In genomic region chr17:62819511-62820221, GRCh38 we compare ENCODE assay signal across 8 cellular contexts. TPM values are rescaled to one million over a fixed set of nuclear protein-coding genes. Genes with fewer than 3 reads are reported as not detected.
DNase-seq lines count a peak whose midpoint lies in the region; ATAC-seq and TF ChIP-seq lines count a peak whose summit lies in the region.

No MANE protein-coding gene starts in this region.

- H3K4me3 ChIP-seq in WI38 (ENCODE audit: low read depth, low read length) = peak overlapping the region; percentile 51
- H3K4me3 ChIP-seq in skeletal muscle tissue (ENCODE audit: low read length in 3 of 3) = peak overlapping the region in 1 of 3 donors; percentile 14

- no peak overlapping the region for H3K27ac Mint-ChIP-seq in activated CD4-positive, alpha-beta T cell treated with anti-CD3 and anti-CD28 coated beads for 36 hours
- H3K27ac Mint-ChIP-seq in activated CD4-positive, alpha-beta T cell treated with anti-CD3 and anti-CD28 coated beads, Interleukin-2, amount 10 ng/mL, durations not matched to agents 24 days and 14 days = no peak overlapping the region
- H3K27ac Mint-ChIP-seq in stimulated activated naive B cell treated with anti-CD40 and anti-IgM and Interleukin-4, amounts not matched to agents 10 μg/mL and 1 μg/mL and 100 μg/mL, for 72 hours = no peak overlapping the region

- H3K4me1 Mint-ChIP-seq in activated CD4-positive, alpha-beta T cell treated with anti-CD3 and anti-CD28 coated beads for 36 hours = peaks cover 7% of the 10 kb centered on the region
- peaks cover 1% of the 10 kb centered on the region for H3K4me1 Mint-ChIP-seq in activated CD4-positive, alpha-beta T cell treated with anti-CD3 and anti-CD28 coated beads, Interleukin-2, amount 10 ng/mL, durations not matched to agents 24 days and 14 days
- peaks cover 4 to 8% of the 10 kb centered on the region in 2 donors for H3K4me1 Mint-ChIP-seq in stimulated activated naive B cell treated with anti-CD40 and anti-IgM and Interleukin-4, amounts not matched to agents 10 μg/mL and 1 μg/mL and 100 μg/mL, for 72 hours

- intact Hi-C loops in activated CD4-positive, alpha-beta T cell treated with anti-CD3 and anti-CD28 coated beads for 36 hours (cut with DNase I, micrococcal nuclease) = no loop called here
- intact Hi-C loops in activated CD4-positive, alpha-beta T cell treated with anti-CD3 and anti-CD28 coated beads, Interleukin-2, amount 10 ng/mL, durations not matched to agents 24 days and 14 days (cut with micrococcal nuclease) = no loop called here

- DNase-seq in activated CD4-positive, alpha-beta T cell treated with anti-CD3 and anti-CD28 coated beads for 36 hours = peak; percentile 9
- no peak for DNase-seq in activated CD4-positive, alpha-beta T cell treated with anti-CD3 and anti-CD28 coated beads, Interleukin-2, amount 10 ng/mL, durations not matched to agents 24 days and 14 days
- DNase-seq in hepatic stellate cell (ENCODE audit: low spot score) = peak; percentile 88
- no peak for DNase-seq in stimulated activated naive B cell treated with anti-CD40 and anti-IgM and Interleukin-4, amounts not matched to agents 10 μg/mL and 1 μg/mL and 100 μg/mL, for 72 hours

- no peaks in the 10 kb centered on the region for H3K36me3 ChIP-seq in skeletal muscle tissue (ENCODE audit: control insufficient read depth in 3 of 3, insufficient read depth in 3 of 3, low read length in 3 of 3)

- H3K27me3 Mint-ChIP-seq in activated CD4-positive, alpha-beta T cell treated with anti-CD3 and anti-CD28 coated beads for 36 hours = peaks cover 17% of the 10 kb centered on the region
- H3K27me3 Mint-ChIP-seq in activated CD4-positive, alpha-beta T cell treated with anti-CD3 and anti-CD28 coated beads, Interleukin-2, amount 10 ng/mL, durations not matched to agents 24 days and 14 days = peaks cover 8% of the 10 kb centered on the region
- peaks cover 10 to 17% of the 10 kb centered on the region in 2 donors for H3K27me3 Mint-ChIP-seq in stimulated activated naive B cell treated with anti-CD40 and anti-IgM and Interleukin-4, amounts not matched to agents 10 μg/mL and 1 μg/mL and 100 μg/mL, for 72 hours

- ATAC-seq in activated CD4-positive, alpha-beta T cell treated with anti-CD3 and anti-CD28 coated beads for 36 hours = no peak
- ATAC-seq in activated CD4-positive, CD25-positive, alpha-beta regulatory T cell treated with anti-CD3 and anti-CD28 coated beads, Interleukin-2, amount 50 U/mL, for 24 hours = no peak
- ATAC-seq in stimulated activated naive B cell treated with anti-CD40 and anti-IgM and Interleukin-4, amounts not matched to agents 10 μg/mL and 1 μg/mL and 100 μg/mL, for 72 hours (replicated peaks) = no peak
- no peak for ATAC-seq in HG02938 (IDR thresholded peaks at IDR 0.05; ENCODE audit: unreplicated experiment)

- POLR2A ChIA-PET in activated CD4-positive, alpha-beta T cell treated with anti-CD3 and anti-CD28 coated beads for 36 hours (lab: Charles Lee) = no interaction called here

- no peak overlapping the region for H3K4me3 Mint-ChIP-seq in activated CD4-positive, alpha-beta T cell treated with anti-CD3 and anti-CD28 coated beads for 36 hours
- no peak overlapping the region for H3K4me3 Mint-ChIP-seq in activated CD4-positive, alpha-beta T cell treated with anti-CD3 and anti-CD28 coated beads, Interleukin-2, amount 10 ng/mL, durations not matched to agents 24 days and 14 days
- H3K4me3 Mint-ChIP-seq in stimulated activated naive B cell treated with anti-CD40 and anti-IgM and Interleukin-4, amounts not matched to agents 10 μg/mL and 1 μg/mL and 100 μg/mL, for 72 hours = no peak overlapping the region

- no peak overlapping the region for H3K9ac ChIP-seq in skeletal muscle tissue (ENCODE audit: low read depth in 1 of 3, low read length in 3 of 3)

- H3K4me1 ChIP-seq in skeletal muscle tissue (ENCODE audit: control insufficient read depth in 3 of 3, insufficient read depth in 3 of 3, low read length in 3 of 3) = no peaks in the 10 kb centered on the region

- H3K36me3 Mint-ChIP-seq in activated CD4-positive, alpha-beta T cell treated with anti-CD3 and anti-CD28 coated beads for 36 hours (ENCODE audit: low read depth) = no peaks in the 10 kb centered on the region
- no peaks in the 10 kb centered on the region for H3K36me3 Mint-ChIP-seq in activated CD4-positive, alpha-beta T cell treated with anti-CD3 and anti-CD28 coated beads, Interleukin-2, amount 10 ng/mL, durations not matched to agents 24 days and 14 days (ENCODE audit: low read depth)
- no peaks in the 10 kb centered on the region for H3K36me3 Mint-ChIP-seq in stimulated activated naive B cell treated with anti-CD40 and anti-IgM and Interleukin-4, amounts not matched to agents 10 μg/mL and 1 μg/mL and 100 μg/mL, for 72 hours

- CTCF ChIA-PET in activated CD4-positive, alpha-beta T cell treated with anti-CD3 and anti-CD28 coated beads for 36 hours (lab: Charles Lee) = no interaction called here

- no peaks in the 10 kb centered on the region for H3K9me3 Mint-ChIP-seq in activated CD4-positive, alpha-beta T cell treated with anti-CD3 and anti-CD28 coated beads for 36 hours (ENCODE audit: low read depth)
- H3K9me3 Mint-ChIP-seq in activated CD4-positive, alpha-beta T cell treated with anti-CD3 and anti-CD28 coated beads, Interleukin-2, amount 10 ng/mL, durations not matched to agents 24 days and 14 days = no peaks in the 10 kb centered on the region
- no peaks in the 10 kb centered on the region for H3K9me3 Mint-ChIP-seq in stimulated activated naive B cell treated with anti-CD40 and anti-IgM and Interleukin-4, amounts not matched to agents 10 μg/mL and 1 μg/mL and 100 μg/mL, for 72 hours

- peak overlapping the region; percentile 73 for H3K27ac ChIP-seq in skeletal muscle tissue (ENCODE audit: low read depth, low read length)

- no peak for TF ChIP-seq CTCF in WI38 (IDR thresholded peaks at IDR 0.05; ENCODE audit: low read depth, low read length)

- H3K27me3 ChIP-seq in skeletal muscle tissue (ENCODE audit: control insufficient read depth in 3 of 3, insufficient read depth in 3 of 3, low read length in 3 of 3) = peaks cover 0 to 2% (median 0%) of the 10 kb centered on the region in 3 donors

- no peaks in the 10 kb centered on the region for H3K9me3 ChIP-seq in skeletal muscle tissue (ENCODE audit: control insufficient read depth in 3 of 3, low read length in 3 of 3)

RNA-seq across cellular contexts. Expression of gene MARCHF10, which starts 11.6 kb away (rescaled TPM):
- total RNA-seq in activated CD4-positive, alpha-beta T cell treated with anti-CD3 and anti-CD28 coated beads for 36 hours = not detected
- not detected in 2 replicates for total RNA-seq in activated CD4-positive, alpha-beta T cell treated with anti-CD3 and anti-CD28 coated beads, Interleukin-2, amount 10 ng/mL, durations not matched to agents 24 days and 14 days
- not detected for total RNA-seq in skeletal muscle tissue

Comparison
In these comparisons a context has a peak if more than half of its experiments do, and no peak if none do; other contexts are left out.
1. DNase-seq: peak in activated CD4-positive, alpha-beta T cell treated with anti-CD3 and anti-CD28 coated beads for 36 hours (single experiment) and hepatic stellate cell (single experiment); none in activated CD4-positive, alpha-beta T cell treated with anti-CD3 and anti-CD28 coated beads, Interleukin-2, amount 10 ng/mL, durations not matched to agents 24 days and 14 days (single experiment) and stimulated activated naive B cell treated with anti-CD40 and anti-IgM and Interleukin-4, amounts not matched to agents 10 μg/mL and 1 μg/mL and 100 μg/mL, for 72 hours (single experiment).